ENCODE assay signal across 1 cellular context in genomic region chr1:154866257-154866994, GRCh38.
TF ChIP-seq lines count a peak whose summit lies in the region.

No MANE protein-coding gene starts in this region.

TF ChIP-seq in K562, 482 proteins besides CTCF, POLR2A, EP300 and RAD21 (continued from another document and continues in another):
- TF ChIP-seq RAD51 (IDR thresholded peaks at IDR 0.05; ENCODE audit: borderline replicate concordance, low read depth) = no peak
- TF ChIP-seq MLX (CRISPR knock-in tag; conservative IDR thresholded peaks at IDR 0.05) = no peak
- no peak for TF ChIP-seq ZNF507 (tag; conservative IDR thresholded peaks at IDR 0.05)
- TF ChIP-seq ZBTB2 (IDR thresholded peaks at IDR 0.05) = no peak
- no peak for TF ChIP-seq RREB1 (CRISPR knock-in tag; IDR thresholded peaks at IDR 0.05)
- no peak for TF ChIP-seq ARID3A (IDR thresholded peaks at IDR 0.05; ENCODE audit: borderline replicate concordance, low read depth, low read length)
- no peak for TF ChIP-seq FOXK1 (CRISPR knock-in tag; IDR thresholded peaks at IDR 0.05; ENCODE audit: borderline replicate concordance)
- no peak for TF ChIP-seq ZNF444 (CRISPR knock-in tag; IDR thresholded peaks at IDR 0.05)
- no peak for TF ChIP-seq KLF13 (tag; IDR thresholded peaks at IDR 0.05; ENCODE audit: borderline replicate concordance, low read depth)
- no peak for TF ChIP-seq ZFP1 (CRISPR knock-in tag; IDR thresholded peaks at IDR 0.05)
- no peak for TF ChIP-seq YBX1 (IDR thresholded peaks at IDR 0.05)
- TF ChIP-seq BCOR (IDR thresholded peaks at IDR 0.05) = no peak
- TF ChIP-seq THRB (CRISPR knock-in tag; conservative IDR thresholded peaks at IDR 0.05) = no peak
- TF ChIP-seq EHMT2 (IDR thresholded peaks at IDR 0.05) = no peak
- no peak for TF ChIP-seq ZNF133 (CRISPR knock-in tag; IDR thresholded peaks at IDR 0.05)
- no peak for TF ChIP-seq MXD1 (CRISPR knock-in tag; IDR thresholded peaks at IDR 0.05; ENCODE audit: borderline replicate concordance, poor library complexity, severe bottlenecking)
- TF ChIP-seq ZFX (CRISPR knock-in tag; IDR thresholded peaks at IDR 0.05) = no peak
- TF ChIP-seq ELF1 (tag; IDR thresholded peaks at IDR 0.05) = 0 out of 2 replicates have a peak, but pooled peaks have one; percentile 48
- TF ChIP-seq MYNN (IDR thresholded peaks at IDR 0.05) = no peak
- TF ChIP-seq MYNN (CRISPR knock-in tag; IDR thresholded peaks at IDR 0.05) = no peak
- TF ChIP-seq NR2C1 (IDR thresholded peaks at IDR 0.05) = no peak
- no peak for TF ChIP-seq NR2C1 (tag; IDR thresholded peaks at IDR 0.05)
- no peak for TF ChIP-seq ZFP91 (CRISPR knock-in tag; IDR thresholded peaks at IDR 0.05)
- no peak for TF ChIP-seq RBM17 (IDR thresholded peaks at IDR 0.05; ENCODE audit: borderline replicate concordance, low read depth, low read length)
- no peak for TF ChIP-seq ZNF511 (CRISPR knock-in tag; IDR thresholded peaks at IDR 0.05)
- TF ChIP-seq NCOA1 (IDR thresholded peaks at IDR 0.05; ENCODE audit: low read depth) = no peak
- no peak for TF ChIP-seq EZH2 (IDR thresholded peaks at IDR 0.05; ENCODE audit: borderline replicate concordance, low read depth, low read length)
- TF ChIP-seq ZNF589 (CRISPR knock-in tag; IDR thresholded peaks at IDR 0.05; ENCODE audit: low read depth) = no peak
- no peak for TF ChIP-seq ZNF512 (tag; IDR thresholded peaks at IDR 0.05)
- TF ChIP-seq PRDM10 (IDR thresholded peaks at IDR 0.05; ENCODE audit: partially characterized antibody) = peak; percentile 43
- no peak for TF ChIP-seq ZNF23 (CRISPR knock-in tag; IDR thresholded peaks at IDR 0.05)
- peak; percentile 65; the same call in 1 of the 2 replicates for TF ChIP-seq ETV1 (tag; conservative IDR thresholded peaks at IDR 0.05; ENCODE audit: low read depth)
- no peak for TF ChIP-seq PATZ1 (CRISPR knock-in tag; IDR thresholded peaks at IDR 0.05; ENCODE audit: borderline replicate concordance)
- no peak for TF ChIP-seq GATAD2A (IDR thresholded peaks at IDR 0.05)
- no peak for TF ChIP-seq RUNX1 (IDR thresholded peaks at IDR 0.05; ENCODE audit: low read depth)
- TF ChIP-seq ZNF217 (CRISPR knock-in tag; IDR thresholded peaks at IDR 0.05) = no peak
- no peak for TF ChIP-seq POLR2AphosphoS2 (IDR thresholded peaks at IDR 0.05; ENCODE audit: low read length)
